In the genomic region with DNA sequence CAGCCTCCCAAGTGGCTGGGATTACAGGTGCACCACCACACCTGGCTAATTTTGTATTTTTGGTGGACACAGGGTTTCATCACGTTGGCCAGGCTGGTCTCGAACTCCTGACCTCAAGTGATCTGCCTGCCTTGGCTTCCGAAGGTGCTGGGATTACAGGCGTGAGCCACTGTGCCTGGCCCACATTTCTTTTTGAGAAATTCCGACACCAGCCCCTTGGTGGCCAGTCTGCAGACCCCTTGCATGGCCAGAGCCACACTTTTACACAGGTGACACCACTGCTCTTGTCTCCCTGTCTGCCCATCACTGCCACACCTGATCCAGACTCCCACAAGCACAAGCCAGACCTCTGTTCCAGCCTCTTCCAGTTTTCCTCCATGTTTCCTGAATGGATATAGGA, we compare ENCODE assay signal across 15 cellular contexts. TPM values are rescaled to one million over a fixed set of nuclear protein-coding genes. Genes with fewer than 3 reads are reported as not detected.
A peak's percentile ranks its signal among the peaks of the same experiment; 100 is the strongest.
DNase-seq lines count a peak whose midpoint lies in the region; ATAC-seq and TF ChIP-seq lines count a peak whose summit lies in the region.
"Had no signal": no experiment of that assay in that cellular context is flagged by ENCODE, and none has a peak within 500 bp of the region (broad histone marks: within the 10 kb centered on the region; RNA-seq: fewer than 3 reads in every experiment).

No MANE protein-coding gene starts in this region.

- H3K27ac Mint-ChIP-seq in T-helper 2 cell treated with Interferon-gamma antibody and Interleukin-4, amounts not matched to agents 5 μg/mL and 100 μg/mL, for 36 hours = peak overlapping the region; percentile 20
- H3K27ac Mint-ChIP-seq: nephron progenitor cell, T-helper 17 cell had no signal

- WGBS in esophagus squamous epithelium, 2 donors = 86 to 100% methylated on average over 3 to 5 of the region's 5 CpGs
- 91 to 94% (median 94%) methylated on average over 5 of the region's 5 CpGs for WGBS in psoas muscle, 3 donors

- DNase-seq in T-helper 2 cell treated with Interferon-gamma antibody and Interleukin-4, amounts not matched to agents 5 μg/mL and 100 μg/mL, for 36 hours (ENCODE audit: low spot score) = no peak
- no peak for DNase-seq in T-helper 2 cell
- no peak for DNase-seq in esophagus squamous epithelium (lab: John Stamatoyannopoulos, UW)
- DNase-seq in psoas muscle = no peak
- DNase-seq in tibial artery = peak in 1 of 2 donors; percentile 51
- DNase-seq in stimulated activated CD4-positive, alpha-beta T cell treated with anti-CD3 and anti-CD28 coated beads, Interleukin-2, amount 100 ng/mL, for 48 hours = no peak
- DNase-seq: activated naive CD8-positive, alpha-beta T cell treated with anti-CD3 and anti-CD28 coated beads, Interleukin-2, amount 50 U/mL, for 24 hours; NCI-H1417 treated with DMSO at 0.1 percent for 48 hours; nephron progenitor cell; OCI-M1; T-helper 17 cell had no signal

- H3K27ac ChIP-seq in esophagus squamous epithelium = peak overlapping the region in 3 of 4 donors; percentile 74 to 83 (median 75)
- peak overlapping the region; percentile 36 for H3K27ac ChIP-seq in psoas muscle
- peak overlapping the region; percentile 57 to 79 for H3K27ac ChIP-seq in tibial artery
- H3K27ac ChIP-seq: 22Rv1, SJSA1 had no signal

- ATAC-seq in psoas muscle = no peak
- no peak for ATAC-seq in GM21367 (IDR thresholded peaks at IDR 0.05; ENCODE audit: unreplicated experiment)
- ATAC-seq in GM18873 (IDR thresholded peaks at IDR 0.05; ENCODE audit: low FRiP score, unreplicated experiment) = no peak
- ATAC-seq: activated naive CD8-positive, alpha-beta T cell treated with anti-CD3 and anti-CD28 coated beads, Interleukin-2, amount 50 U/mL, for 24 hours; T-helper 17 cell had no signal

- peaks cover 22% of the 10 kb centered on the region for H3K4me1 Mint-ChIP-seq in T-helper 2 cell treated with Interferon-gamma antibody and Interleukin-4, amounts not matched to agents 5 μg/mL and 100 μg/mL, for 36 hours (ENCODE audit: low read depth)

- H3K9me3 ChIP-seq in esophagus squamous epithelium = no peaks in the 10 kb centered on the region
- H3K9me3 ChIP-seq in psoas muscle = no peaks in the 10 kb centered on the region
- no peaks in the 10 kb centered on the region for H3K9me3 ChIP-seq in tibial artery
- H3K9me3 ChIP-seq: SJSA1 had no signal

- H3K9me3 Mint-ChIP-seq in T-helper 2 cell treated with Interferon-gamma antibody and Interleukin-4, amounts not matched to agents 5 μg/mL and 100 μg/mL, for 36 hours = no peaks in the 10 kb centered on the region
- H3K9me3 Mint-ChIP-seq: activated naive CD8-positive, alpha-beta T cell treated with anti-CD3 and anti-CD28 coated beads, Interleukin-2, amount 50 U/mL, for 24 hours; nephron progenitor cell had no signal

- no peaks in the 10 kb centered on the region for H3K36me3 Mint-ChIP-seq in T-helper 2 cell treated with Interferon-gamma antibody and Interleukin-4, amounts not matched to agents 5 μg/mL and 100 μg/mL, for 36 hours (ENCODE audit: low read depth)

- H3K27me3 Mint-ChIP-seq in T-helper 2 cell treated with Interferon-gamma antibody and Interleukin-4, amounts not matched to agents 5 μg/mL and 100 μg/mL, for 36 hours (ENCODE audit: low read depth) = no peaks in the 10 kb centered on the region
- H3K27me3 Mint-ChIP-seq: activated naive CD8-positive, alpha-beta T cell treated with anti-CD3 and anti-CD28 coated beads, Interleukin-2, amount 50 U/mL, for 24 hours; T-helper 17 cell had no signal

- TF ChIP-seq CTCF in esophagus squamous epithelium (IDR thresholded peaks at IDR 0.05) (no peak), psoas muscle (IDR thresholded peaks at IDR 0.05) (no peak), tibial artery (IDR thresholded peaks at IDR 0.05) (no peak)

- H3K36me3 ChIP-seq in esophagus squamous epithelium = no peaks in the 10 kb centered on the region
- H3K36me3 ChIP-seq in psoas muscle (ENCODE audit: insufficient read depth in 1 of 2, low read depth in 1 of 2) = no peaks in the 10 kb centered on the region
- H3K36me3 ChIP-seq in tibial artery = no peaks in the 10 kb centered on the region
- H3K36me3 ChIP-seq: SJSA1 had no signal

- H3K4me1 ChIP-seq in esophagus squamous epithelium = peaks cover 10 to 48% (median 45%) of the 10 kb centered on the region in 3 donors
- H3K4me1 ChIP-seq in psoas muscle = peaks cover 16% of the 10 kb centered on the region
- peaks cover 0 to 57% (median 49%) of the 10 kb centered on the region in 4 donors for H3K4me1 ChIP-seq in tibial artery

- no peaks in the 10 kb centered on the region for H3K27me3 ChIP-seq in esophagus squamous epithelium
- H3K27me3 ChIP-seq in psoas muscle (ENCODE audit: insufficient read depth in 3 of 3, low read length in 2 of 3) = no peaks in the 10 kb centered on the region
- H3K27me3 ChIP-seq in tibial artery = no peaks in the 10 kb centered on the region
- H3K27me3 ChIP-seq: SJSA1 had no signal

- TF ChIP-seq POLR2A in esophagus squamous epithelium (IDR thresholded peaks at IDR 0.05) = no peak

- no peak overlapping the region for H3K4me3 Mint-ChIP-seq in T-helper 2 cell treated with Interferon-gamma antibody and Interleukin-4, amounts not matched to agents 5 μg/mL and 100 μg/mL, for 36 hours
- H3K4me3 Mint-ChIP-seq: activated naive CD8-positive, alpha-beta T cell treated with anti-CD3 and anti-CD28 coated beads, Interleukin-2, amount 50 U/mL, for 24 hours; nephron progenitor cell; T-helper 17 cell had no signal

- intact Hi-C loops in esophagus squamous epithelium (cut with DNase I) = no loop called here
- intact Hi-C loops in psoas muscle (cut with DNase I) = no loop called here
- intact Hi-C loops in tibial artery (cut with DNase I; ENCODE audit: low total_unique reads) = loop anchor here (10.0 kb wide), 1 partner anchor 218 kb away; no protein-coding TSS in a partner anchor

- H3K4me3 ChIP-seq in esophagus squamous epithelium = no peak overlapping the region
- no peak overlapping the region for H3K4me3 ChIP-seq in psoas muscle
- no peak overlapping the region for H3K4me3 ChIP-seq in tibial artery
- H3K4me3 ChIP-seq: SJSA1 had no signal

RNA-seq across cellular contexts. Expression of a gene that starts 33.0 kb away (rescaled TPM):
- 100 to 1,000 TPM; 111 to 213 (median 185) TPM for total RNA-seq in esophagus squamous epithelium
- total RNA-seq in psoas muscle = 100 to 1,000 TPM in 2 of 4 donors, 10 to 100 TPM in 2; 64.6 to 182 (median 125) TPM
- 100 to 1,000 TPM; 109 to 267 (median 176) TPM for polyA plus RNA-seq in psoas muscle

RNA-seq across cellular contexts. Expression of a gene that starts 51.4 kb away (rescaled TPM):
- total RNA-seq in esophagus squamous epithelium = 100 to 1,000 TPM in 2 of 4 donors, 10 to 100 TPM in 2; 86.8 to 209 (median 131) TPM
- total RNA-seq in psoas muscle = 100 to 1,000 TPM in 3 of 4 donors, 10 to 100 TPM in 1; 39.2 to 666 (median 157) TPM
- polyA plus RNA-seq in psoas muscle = 100 to 1,000 TPM; 130 to 415 (median 273) TPM
